Comparison of ENCODE assay signal across 23 cellular contexts in the genomic region with DNA sequence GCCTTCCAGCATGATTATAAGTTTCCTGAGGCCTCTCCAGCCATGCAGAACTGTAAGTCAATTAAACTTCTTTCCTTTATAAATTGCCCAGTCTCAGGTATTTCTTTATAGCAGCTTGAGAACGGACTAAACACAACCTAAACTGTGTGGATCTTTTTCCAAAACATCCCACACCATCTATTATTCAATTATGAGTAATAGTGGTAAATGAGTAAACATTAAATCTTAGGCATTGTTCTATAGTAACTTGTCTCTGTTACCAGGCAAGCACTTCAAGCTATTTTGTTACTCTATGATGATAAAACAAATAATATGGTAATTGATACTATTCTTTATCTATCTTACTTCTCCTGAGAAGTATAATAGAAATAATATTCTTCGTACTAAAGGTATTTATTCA.
"Had no signal": no experiment of that assay in that cellular context is flagged by ENCODE, and none has a peak within 500 bp of the region (broad histone marks: within the 10 kb centered on the region; RNA-seq: fewer than 3 reads in every experiment).

No MANE protein-coding gene starts in this region.

- H3K27me3 Mint-ChIP-seq: stimulated activated naive B cell treated with anti-CD40 and anti-IgM and Interleukin-4, amounts not matched to agents 10 μg/mL and 1 μg/mL and 100 μg/mL, for 72 hours; stimulated activated naive CD8-positive, alpha-beta T cell treated with anti-CD3 and anti-CD28 coated beads, Interleukin-15, Interleukin-2, amounts not matched to agents 100 ng/mL and 50 ng/mL, for 24 hours had no signal

- H3K36me3 ChIP-seq: esophagus muscularis mucosa, heart right ventricle, left lung, prostate gland, sigmoid colon, thoracic aorta, tibial nerve, upper lobe of left lung had no signal

- H3K4me1 Mint-ChIP-seq: stimulated activated naive B cell treated with anti-CD40 and anti-IgM and Interleukin-4, amounts not matched to agents 10 μg/mL and 1 μg/mL and 100 μg/mL, for 72 hours had no signal

- H3K27me3 ChIP-seq: dorsolateral prefrontal cortex, esophagus muscularis mucosa, heart right ventricle, left lung, sigmoid colon, tibial nerve, upper lobe of left lung had no signal

- H3K9me3 ChIP-seq: esophagus muscularis mucosa, heart right ventricle, left lung, prostate gland, sigmoid colon, thoracic aorta, tibial nerve, upper lobe of left lung had no signal

- H3K27ac ChIP-seq: dorsolateral prefrontal cortex, esophagus muscularis mucosa, heart right ventricle, left lung, prostate gland, sigmoid colon, thoracic aorta, tibial nerve, upper lobe of left lung had no signal

- H3K4me3 Mint-ChIP-seq: naive thymus-derived CD4-positive, alpha-beta T cell; nephron progenitor cell; stimulated activated naive B cell treated with anti-CD40 and anti-IgM and Interleukin-4, amounts not matched to agents 10 μg/mL and 1 μg/mL and 100 μg/mL, for 72 hours; stimulated activated naive CD8-positive, alpha-beta T cell treated with anti-CD3 and anti-CD28 coated beads, Interleukin-15, Interleukin-2, amounts not matched to agents 100 ng/mL and 50 ng/mL, for 24 hours had no signal

- H3K27ac Mint-ChIP-seq: naive thymus-derived CD4-positive, alpha-beta T cell; nephron progenitor cell; stimulated activated naive B cell treated with anti-CD40 and anti-IgM and Interleukin-4, amounts not matched to agents 10 μg/mL and 1 μg/mL and 100 μg/mL, for 72 hours; stimulated activated naive CD8-positive, alpha-beta T cell treated with anti-CD3 and anti-CD28 coated beads, Interleukin-15, Interleukin-2, amounts not matched to agents 100 ng/mL and 50 ng/mL, for 24 hours had no signal

- H3K36me3 Mint-ChIP-seq: naive thymus-derived CD4-positive, alpha-beta T cell; stimulated activated naive B cell treated with anti-CD40 and anti-IgM and Interleukin-4, amounts not matched to agents 10 μg/mL and 1 μg/mL and 100 μg/mL, for 72 hours had no signal

- H3K4me1 ChIP-seq: esophagus muscularis mucosa, heart right ventricle, left lung, prostate gland, sigmoid colon, tibial nerve, upper lobe of left lung had no signal

- ATAC-seq: heart right ventricle; left cardiac atrium; left lung; naive thymus-derived CD4-positive, alpha-beta T cell; right cardiac atrium; stimulated activated naive B cell treated with anti-CD40 and anti-IgM and Interleukin-4, amounts not matched to agents 10 μg/mL and 1 μg/mL and 100 μg/mL, for 72 hours had no signal

- H3K9me3 Mint-ChIP-seq: nephron progenitor cell; stimulated activated naive CD8-positive, alpha-beta T cell treated with anti-CD3 and anti-CD28 coated beads, Interleukin-15, Interleukin-2, amounts not matched to agents 100 ng/mL and 50 ng/mL, for 24 hours had no signal

- H3K4me3 ChIP-seq: dorsolateral prefrontal cortex, esophagus muscularis mucosa, heart right ventricle, left lung, prostate gland, sigmoid colon, thoracic aorta, tibial nerve, upper lobe of left lung had no signal

- DNase-seq: dorsolateral prefrontal cortex; effector CD4-positive, alpha-beta T cell; foreskin melanocyte; glutamatergic neuron; heart right ventricle; hippocampal formation; left cardiac atrium; left lung; mesendoderm; midbrain; naive thymus-derived CD4-positive, alpha-beta T cell; nephron progenitor cell; nucleus accumbens; right cardiac atrium; sigmoid colon; stimulated activated CD4-positive, alpha-beta T cell treated with anti-CD3 and anti-CD28 coated beads, Interleukin-4, amount 100 ng/mL, for 4 hours; stimulated activated naive B cell treated with anti-CD40 and anti-IgM and Interleukin-4, amounts not matched to agents 10 μg/mL and 1 μg/mL and 100 μg/mL, for 72 hours; upper lobe of left lung had no signal
